8 cellular contexts compared by ENCODE assay signal in the genomic region with DNA sequence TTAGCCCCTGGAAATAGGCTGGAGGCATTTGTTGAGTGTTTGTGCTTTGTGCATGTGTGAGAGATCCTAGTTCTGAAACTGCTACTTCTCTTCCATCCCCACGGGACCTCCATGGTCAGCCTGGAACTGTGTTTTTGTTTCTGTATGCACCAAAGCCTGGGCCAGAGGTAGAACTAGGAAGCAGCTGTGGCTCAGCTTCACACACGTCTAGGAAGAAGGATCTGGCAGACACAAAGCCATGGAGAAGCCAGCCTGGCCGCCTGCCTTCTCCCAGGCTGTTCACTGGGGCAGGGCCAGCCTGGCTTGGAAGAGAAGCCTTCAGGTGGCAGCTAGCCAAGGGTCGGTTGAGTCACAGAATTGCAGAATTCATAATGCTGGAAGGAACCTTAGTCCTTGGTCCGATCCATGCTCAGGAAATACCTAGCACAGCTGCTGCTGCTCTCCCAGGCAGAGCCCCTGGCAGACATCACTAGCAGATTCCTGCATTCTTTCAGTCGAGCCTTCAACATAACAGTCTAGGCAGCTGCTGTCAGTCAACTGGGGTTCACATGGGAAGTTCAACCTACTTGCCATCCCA. TPM values are rescaled to one million over a fixed set of nuclear protein-coding genes. Genes with fewer than 3 reads are reported as not detected.
A peak's percentile ranks its signal among the peaks of the same experiment; 100 is the strongest.
DNase-seq lines count a peak whose midpoint lies in the region; ATAC-seq lines count a peak whose summit lies in the region.

No MANE protein-coding gene starts in this region.

- H3K79me2 ChIP-seq in mesendoderm (ENCODE audit: control insufficient read depth, insufficient read depth, low read length): no peaks in the 10 kb centered on the region

- H3K4me2 ChIP-seq in mesendoderm (ENCODE audit: low read length): no peak overlapping the region

- no peak overlapping the region for H3K56ac ChIP-seq in mesendoderm (ENCODE audit: low read length)

- H3K27ac ChIP-seq in mesendoderm (ENCODE audit: low read depth, low read length): no peak overlapping the region

- H2BK120ac ChIP-seq in mesendoderm (ENCODE audit: low read depth, low read length): no peak overlapping the region

- ATAC-seq in HG03571 (IDR thresholded peaks at IDR 0.05; ENCODE audit: unreplicated experiment): no peak

- no peaks in the 10 kb centered on the region for H3K27me3 ChIP-seq in mesendoderm (ENCODE audit: insufficient read depth, low read length, poor library complexity)

- no peak overlapping the region for H3K18ac ChIP-seq in mesendoderm (ENCODE audit: low read length)

- no peaks in the 10 kb centered on the region for H3K79me1 ChIP-seq in mesendoderm (ENCODE audit: low read length)

- H4K8ac ChIP-seq in mesendoderm (ENCODE audit: low read depth, low read length): no peak overlapping the region

- no peak overlapping the region for H2AK5ac ChIP-seq in mesendoderm (ENCODE audit: low read length)

- no CpG with 5 or more reads among the region's 6 CpGs for WGBS in mesendoderm (ENCODE audit: extremely low coverage, insufficient coverage, low lambda C conversion rate)

- H3K4ac ChIP-seq in mesendoderm (ENCODE audit: low read depth, low read length): no peak overlapping the region

- H3K4me1 ChIP-seq in mesendoderm (ENCODE audit: control insufficient read depth, low read depth, low read length): no peaks in the 10 kb centered on the region

- H3K9ac ChIP-seq in mesendoderm (ENCODE audit: low read length): no peak overlapping the region

- no peak overlapping the region for H4K5ac ChIP-seq in mesendoderm (ENCODE audit: low read length)

- H2BK5ac ChIP-seq in mesendoderm (ENCODE audit: low read length): no peak overlapping the region

- no peak overlapping the region for H2BK15ac ChIP-seq in mesendoderm (replicated peaks; ENCODE audit: low read depth)

- H3K23ac ChIP-seq in mesendoderm (ENCODE audit: low read length): no peak overlapping the region

- H3K4me3 ChIP-seq in mesendoderm (ENCODE audit: low read length): no peak overlapping the region

- H3K36me3 ChIP-seq in mesendoderm (ENCODE audit: control insufficient read depth, insufficient read depth, low read length): no peaks in the 10 kb centered on the region

- DNase-seq in COLO829 (ENCODE audit: low spot score) (peak; percentile 65), NCI-H446 (lab: John Stamatoyannopoulos, UW) (peak; percentile 54 to 85), dermis blood vessel endothelial cell (peak; percentile 100), mesendoderm (peak; percentile 29), ureter (ENCODE audit: low spot score) (peak; percentile 93), NAMALWA (ENCODE audit: low spot score) (no peak), NCI-H345 (lab: John Stamatoyannopoulos, UW) (no peak)

RNA-seq across cellular contexts. Expression of gene RIN3, which starts 27.0 kb away (rescaled TPM):
- total RNA-seq in dermis blood vessel endothelial cell (7.7 and 11.1 TPM in 2 replicates), ureter (27.3 TPM)
- 2.4 TPM for polyA plus RNA-seq in mesendoderm (2013, experiment 1 of 2)
- 2.3 TPM for polyA plus RNA-seq in mesendoderm (2013, experiment 2 of 2)

Comparison
In these comparisons a context has a peak if more than half of its experiments do, and no peak if none do; other contexts are left out.
1. DNase-seq: peak in COLO829 (single experiment), NCI-H446 (2 of 2), dermis blood vessel endothelial cell (single experiment), mesendoderm (single experiment) and ureter (single experiment); none in NAMALWA (single experiment) and NCI-H345 (single experiment).